In genomic region chrX:5449323-5449722, GRCh38 we compare ENCODE assay signal across 21 cellular contexts.
DNase-seq lines count a peak whose midpoint lies in the region; ATAC-seq and TF ChIP-seq lines count a peak whose summit lies in the region.
"Had no signal": no experiment of that assay in that cellular context is flagged by ENCODE, and none has a peak within 500 bp of the region (broad histone marks: within the 10 kb centered on the region; RNA-seq: fewer than 3 reads in every experiment).

No MANE protein-coding gene starts in this region.

- no peak overlapping the region for H2AFZ ChIP-seq in DND-41 (ENCODE audit: low read depth, low read length)

- no peaks in the 10 kb centered on the region for H3K36me3 Mint-ChIP-seq in CD8-positive, alpha-beta memory T cell
- H3K36me3 Mint-ChIP-seq: CD8-positive, alpha-beta T cell had no signal

- H3K4me3 Mint-ChIP-seq in CD8-positive, alpha-beta memory T cell = no peak overlapping the region
- H3K4me3 Mint-ChIP-seq: B cell; CD4-positive, alpha-beta T cell; CD8-positive, alpha-beta T cell had no signal

- no peak overlapping the region for H3K27ac Mint-ChIP-seq in CD8-positive, alpha-beta memory T cell
- H3K27ac Mint-ChIP-seq: B cell; CD4-positive, alpha-beta T cell; CD8-positive, alpha-beta T cell had no signal

- ATAC-seq in DND-41 (ENCODE audit: insufficient read depth, low read depth) = 0 out of 3 replicates have a peak, but pooled peaks have one; percentile 50
- ATAC-seq: CD8-positive, alpha-beta T cell; GM12878 had no signal

- H3K9me3 ChIP-seq in DND-41 (ENCODE audit: insufficient read depth, low read length, severe bottlenecking) = no peaks in the 10 kb centered on the region
- no peaks in the 10 kb centered on the region for H3K9me3 ChIP-seq in CD8-positive, alpha-beta memory T cell (ENCODE audit: low read length)
- H3K9me3 ChIP-seq: BLaER1 treated with 17β-estradiol and CSF1 and Interleukin-3, amounts not matched to agents 10 nM and 100 nM had no signal

- H3K27me3 ChIP-seq in DND-41 (ENCODE audit: insufficient read depth, low read length, poor library complexity) = no peaks in the 10 kb centered on the region
- H3K27me3 ChIP-seq in CD8-positive, alpha-beta memory T cell (ENCODE audit: insufficient read depth, low read length, poor library complexity, severe bottlenecking) = no peaks in the 10 kb centered on the region
- H3K27me3 ChIP-seq: BLaER1 treated with 17β-estradiol and CSF1 and Interleukin-3, amounts not matched to agents 10 nM and 100 nM had no signal

- H3K36me3 ChIP-seq in DND-41 (ENCODE audit: insufficient read depth, low read length) = no peaks in the 10 kb centered on the region
- no peaks in the 10 kb centered on the region for H3K36me3 ChIP-seq in CD8-positive, alpha-beta memory T cell (ENCODE audit: insufficient read depth, low read length)
- H3K36me3 ChIP-seq: BLaER1 treated with 17β-estradiol and CSF1 and Interleukin-3, amounts not matched to agents 10 nM and 100 nM had no signal

- no peak overlapping the region for H3K27ac ChIP-seq in DND-41 (ENCODE audit: low read length)
- no peak overlapping the region for H3K27ac ChIP-seq in CD8-positive, alpha-beta memory T cell (ENCODE audit: low read depth, low read length)
- H3K27ac ChIP-seq: 22Rv1; BLaER1 treated with 17β-estradiol and CSF1 and Interleukin-3, amounts not matched to agents 10 nM and 100 nM; C4-2B had no signal

- no peak for TF ChIP-seq CTCF in DND-41 (IDR thresholded peaks at IDR 0.05; ENCODE audit: borderline replicate concordance, extremely low read depth, low read length, poor library complexity, severe bottlenecking)

- POLR2A ChIA-PET in CD8-positive, alpha-beta memory T cell (lab: Charles Lee) = no interaction called here

- DNase-seq in A172 (ENCODE audit: low spot score) = peak; percentile 1
- peak; percentile 3 for DNase-seq in DND-41
- peak; percentile 0 for DNase-seq in HT1080 (ENCODE audit: low read depth)
- DNase-seq in astrocyte of the hippocampus (ENCODE audit: low read depth, low spot score) = peak; percentile 54
- DNase-seq in DMS153 (lab: John Stamatoyannopoulos, UW) = no peak
- DNase-seq in CD8-positive, alpha-beta memory T cell = no peak
- DNase-seq in SHP77 (lab: John Stamatoyannopoulos, UW) = no peak
- DNase-seq in glomerular visceral epithelial cell (ENCODE audit: extremely low spot score) = no peak
- DNase-seq: ACHN; CD4-positive, alpha-beta T cell; CD8-positive, alpha-beta T cell; COR-L47; DMS 273 treated with DMSO at 0.1 percent for 48 hours; DMS79 treated with DMSO at 0.1 percent for 48 hours; EL; GDM1 had no signal

- no peaks in the 10 kb centered on the region for H3K79me2 ChIP-seq in DND-41 (ENCODE audit: insufficient read depth, low read length)

- H3K9me3 Mint-ChIP-seq in CD8-positive, alpha-beta memory T cell = peaks cover 0 to 6% (median 1%) of the 10 kb centered on the region in 5 donors
- H3K9me3 Mint-ChIP-seq: CD4-positive, alpha-beta T cell; CD8-positive, alpha-beta T cell had no signal

- CTCF ChIA-PET in CD8-positive, alpha-beta memory T cell (lab: Charles Lee) = no interaction called here

- H3K4me2 ChIP-seq in DND-41 (ENCODE audit: insufficient read depth, low read length) = no peak overlapping the region
- H3K4me2 ChIP-seq: BLaER1 treated with 17β-estradiol and CSF1 and Interleukin-3, amounts not matched to agents 10 nM and 100 nM had no signal

- no peaks in the 10 kb centered on the region for H3K4me1 Mint-ChIP-seq in CD8-positive, alpha-beta memory T cell
- H3K4me1 Mint-ChIP-seq: B cell had no signal

- H4K20me1 ChIP-seq in DND-41 (ENCODE audit: insufficient read depth, low read length) = no peaks in the 10 kb centered on the region
- H4K20me1 ChIP-seq: BLaER1 treated with 17β-estradiol and CSF1 and Interleukin-3, amounts not matched to agents 10 nM and 100 nM had no signal

- no peak overlapping the region for H3K4me3 ChIP-seq in DND-41 (ENCODE audit: low read depth in 1 of 2, low read length in 2 of 2)
- H3K4me3 ChIP-seq in CD8-positive, alpha-beta memory T cell (ENCODE audit: low read length) = no peak overlapping the region
- H3K4me3 ChIP-seq: BLaER1 treated with 17β-estradiol and CSF1 and Interleukin-3, amounts not matched to agents 10 nM and 100 nM; GM12878 had no signal

- H3K27me3 Mint-ChIP-seq in CD8-positive, alpha-beta memory T cell = no peaks in the 10 kb centered on the region
- H3K27me3 Mint-ChIP-seq: B cell; CD4-positive, alpha-beta T cell had no signal

- H3K4me1 ChIP-seq in DND-41 (ENCODE audit: insufficient read depth, low read length) = no peaks in the 10 kb centered on the region
- H3K4me1 ChIP-seq in CD8-positive, alpha-beta memory T cell (ENCODE audit: insufficient read depth, low read length) = no peaks in the 10 kb centered on the region
- H3K4me1 ChIP-seq: BLaER1 treated with 17β-estradiol and CSF1 and Interleukin-3, amounts not matched to agents 10 nM and 100 nM had no signal

- H3K9ac ChIP-seq in DND-41 (ENCODE audit: low read depth, low read length) = no peak overlapping the region
- H3K9ac ChIP-seq: BLaER1 treated with 17β-estradiol and CSF1 and Interleukin-3, amounts not matched to agents 10 nM and 100 nM had no signal

Comparison
In these comparisons a context has a peak if more than half of its experiments do, and no peak if none do; other contexts are left out.
1. DNase-seq: peak in A172 (single experiment), DND-41 (single experiment), HT1080 (single experiment) and astrocyte of the hippocampus (single experiment); none in DMS153 (single experiment), CD8-positive, alpha-beta memory T cell (0 of 5), SHP77 (0 of 2) and glomerular visceral epithelial cell (single experiment).